In genomic region chr1:53047737-53048344, GRCh38 we compare ENCODE assay signal across 10 cellular contexts. TPM values are rescaled to one million over a fixed set of nuclear protein-coding genes. Genes with fewer than 3 reads are reported as not detected.
DNase-seq lines count a peak whose midpoint lies in the region; ATAC-seq and TF ChIP-seq lines count a peak whose summit lies in the region.
"Had no signal": no experiment of that assay in that cellular context is flagged by ENCODE, and none has a peak within 500 bp of the region (broad histone marks: within the 10 kb centered on the region; RNA-seq: fewer than 3 reads in every experiment).

No MANE protein-coding gene starts in this region.

- intact Hi-C loops in heart right ventricle (cut with DNase I) (no loop called here), Right ventricle myocardium superior (cut with DNase I) (no loop called here)

- no peak for TF ChIP-seq CTCF in heart right ventricle (IDR thresholded peaks at IDR 0.05)
- TF ChIP-seq CTCF in RWPE2 (IDR thresholded peaks at IDR 0.05; ENCODE audit: poor library complexity, severe bottlenecking) = no peak
- TF ChIP-seq CTCF in type B pancreatic cell (conservative IDR thresholded peaks at IDR 0.05) = no peak

- ATAC-seq in heart right ventricle (peak in 5 of 8 donors; percentile 26 to 57 (median 34)), Right ventricle myocardium superior (ENCODE audit: poor library complexity) (no peak), RWPE2 (ENCODE audit: low read depth) (peak; percentile 66), GM21526 (IDR thresholded peaks at IDR 0.05; ENCODE audit: low FRiP score, unreplicated experiment) (no peak)

- H3K4me1 ChIP-seq in heart right ventricle (peaks cover 4 to 44% (median 38%) of the 10 kb centered on the region in 9 donors), RWPE2 (ENCODE audit: insufficient read depth, poor library complexity, severe bottlenecking) (peaks cover 6% of the 10 kb centered on the region)

- H3K4me3 Mint-ChIP-seq in type B pancreatic cell = peak overlapping the region; percentile 14

- H3K36me3 ChIP-seq in heart right ventricle = peaks cover 0 to 78% (median 3%) of the 10 kb centered on the region in 9 donors
- H3K36me3 ChIP-seq in RWPE2 (ENCODE audit: low read depth) = peaks cover 5% of the 10 kb centered on the region; the same call in 1 of the 2 replicates

- peaks cover 48% of the 10 kb centered on the region for H3K4me1 Mint-ChIP-seq in type B pancreatic cell (ENCODE audit: unreplicated experiment)

- H3K36me3 Mint-ChIP-seq in type B pancreatic cell = peaks cover 11% of the 10 kb centered on the region

- H3K27me3 ChIP-seq in heart right ventricle = no peaks in the 10 kb centered on the region
- no peaks in the 10 kb centered on the region for H3K27me3 ChIP-seq in RWPE2 (ENCODE audit: insufficient read depth, poor library complexity, severe bottlenecking)
- H3K27me3 ChIP-seq: neutrophil had no signal

- H3K27ac Mint-ChIP-seq in type B pancreatic cell = no peak overlapping the region

- H3K27ac ChIP-seq in heart right ventricle (peak overlapping the region in 7 of 10 donors; percentile 11 to 74 (median 56)), RWPE2 (ENCODE audit: poor library complexity, severe bottlenecking) (no peak overlapping the region)
- H3K27ac ChIP-seq: neutrophil had no signal

- 52 to 57% methylated on average over 4 of the region's 4 CpGs for WGBS in heart right ventricle, 2 donors

- H3K9me3 ChIP-seq in heart right ventricle = no peaks in the 10 kb centered on the region
- no peaks in the 10 kb centered on the region for H3K9me3 ChIP-seq in RWPE2 (ENCODE audit: severe bottlenecking)
- H3K9me3 ChIP-seq: neutrophil had no signal

- H3K27me3 Mint-ChIP-seq in type B pancreatic cell = no peaks in the 10 kb centered on the region

- DNase-seq in heart right ventricle (no peak), Right ventricle myocardium superior (no peak), RWPE2 (ENCODE audit: low spot score) (no peak), fibroblast of peridontal ligament (ENCODE audit: extremely low read depth) (peak; percentile 52), type B pancreatic cell (ENCODE audit: extremely low spot score, unreplicated experiment) (no peak), inferior parietal cortex (ENCODE audit: extremely low spot score) (no peak)
- no peak for DNase-seq in central memory CD4-positive, alpha-beta T cell
- DNase-seq: Kasumi-1 had no signal

- no peak overlapping the region for H3K4me3 ChIP-seq in heart right ventricle
- H3K4me3 ChIP-seq in RWPE2 (ENCODE audit: severe bottlenecking) = no peak overlapping the region

- H3K9me3 Mint-ChIP-seq in type B pancreatic cell = no peaks in the 10 kb centered on the region

RNA-seq across cellular contexts. Expression of gene PODN, which starts 14.2 kb away (rescaled TPM):
- total RNA-seq in heart right ventricle (10 to 100 TPM; 11.2 to 27.4 (median 15.4) TPM), Right ventricle myocardium superior (30.1 TPM), type B pancreatic cell (ENCODE audit: low replicate concordance) (2.8 and 3.2 TPM in 2 replicates)
- 10 to 100 TPM; 11.4 to 17.3 TPM for polyA plus RNA-seq in heart right ventricle

Comparison
In these comparisons a context has a peak if more than half of its experiments do, and no peak if none do; other contexts are left out.
1. ATAC-seq: peak in heart right ventricle (5 of 8) and RWPE2 (single experiment); none in Right ventricle myocardium superior (single experiment) and GM21526 (single experiment).